17 cellular contexts compared by ENCODE assay signal in genomic region chr9:17520264-17521058, GRCh38. TPM values are rescaled to one million over a fixed set of nuclear protein-coding genes. Genes with fewer than 3 reads are reported as not detected.
A peak's percentile ranks its signal among the peaks of the same experiment; 100 is the strongest.
DNase-seq lines count a peak whose midpoint lies in the region; FAIRE-seq and TF ChIP-seq lines count a peak whose summit lies in the region.
"Had no signal": no experiment of that assay in that cellular context is flagged by ENCODE, and none has a peak within 500 bp of the region (broad histone marks: within the 10 kb centered on the region; RNA-seq: fewer than 3 reads in every experiment).

No MANE protein-coding gene starts in this region.

- no peak for FAIRE-seq in RCC 7860 (lab: Jason Lieb, UNC)
- FAIRE-seq: A204.1, astrocyte had no signal

- peak overlapping the region; percentile 22 for H2AFZ ChIP-seq in fibroblast of lung (ENCODE audit: low read length)
- no peak overlapping the region for H2AFZ ChIP-seq in smooth muscle cell (ENCODE audit: low read depth)

- H3F3A ChIP-seq in smooth muscle cell (ENCODE audit: low read depth): no peaks in the 10 kb centered on the region

- H3K4me1 ChIP-seq in fibroblast of lung (ENCODE audit: control insufficient read depth, extremely low read depth, insufficient read depth, low read length): no peaks in the 10 kb centered on the region
- H3K4me1 ChIP-seq in smooth muscle cell (ENCODE audit: low read depth): peaks cover 7% of the 10 kb centered on the region
- H3K4me1 ChIP-seq: lower lobe of right lung, upper lobe of right lung had no signal

- no peak overlapping the region for H3K4me3 ChIP-seq in fibroblast of lung (replicated peaks in 1 of 4; ENCODE audit: control extremely low read depth in 1 of 4, insufficient read depth in 1 of 4, low read depth in 3 of 4, low read length in 4 of 4)
- peak overlapping the region; percentile 0 for H3K4me3 ChIP-seq in smooth muscle cell
- H3K4me3 ChIP-seq: lower lobe of right lung, upper lobe of right lung had no signal

- H3K9ac ChIP-seq in fibroblast of lung (ENCODE audit: insufficient read depth, low read length) (no peak overlapping the region), smooth muscle cell (ENCODE audit: low read depth) (no peak overlapping the region)

- H3K27me3 ChIP-seq in fibroblast of lung (ENCODE audit: control insufficient read depth, insufficient read depth, low read length) (no peaks in the 10 kb centered on the region), smooth muscle cell (ENCODE audit: low read depth) (peaks cover 26% of the 10 kb centered on the region)
- H3K27me3 ChIP-seq: neutrophil, upper lobe of right lung had no signal

- WGBS in smooth muscle cell (ENCODE audit: low lambda C conversion rate): 90% methylated on average over 5 of the region's 5 CpGs

- no peaks in the 10 kb centered on the region for H3K36me3 ChIP-seq in fibroblast of lung (ENCODE audit: control insufficient read depth, insufficient read depth, low read length)
- no peaks in the 10 kb centered on the region for H3K36me3 ChIP-seq in smooth muscle cell (ENCODE audit: low read depth)
- H3K36me3 ChIP-seq: lower lobe of right lung, neutrophil, upper lobe of right lung had no signal

- TF ChIP-seq CTCF in fibroblast of lung (conservative IDR thresholded peaks at IDR 0.05 in 1 of 2, IDR thresholded peaks at IDR 0.05 in 1 of 2; ENCODE audit: low read depth in 1 of 2, low read length in 2 of 2) (no peak), smooth muscle cell (IDR thresholded peaks at IDR 0.05; ENCODE audit: borderline replicate concordance, insufficient read depth, poor library complexity, severe bottlenecking) (no peak)

- H3K79me2 ChIP-seq in fibroblast of lung (ENCODE audit: control insufficient read depth, insufficient read depth, low read length): no peaks in the 10 kb centered on the region
- no peaks in the 10 kb centered on the region for H3K79me2 ChIP-seq in smooth muscle cell (ENCODE audit: low read depth)

- no peaks in the 10 kb centered on the region for H3K9me3 ChIP-seq in fibroblast of lung (ENCODE audit: control insufficient read depth, insufficient read depth, low read depth, low read length)
- no peaks in the 10 kb centered on the region for H3K9me3 ChIP-seq in smooth muscle cell (replicated peaks; ENCODE audit: low read depth)
- H3K9me3 ChIP-seq: lower lobe of right lung, neutrophil, upper lobe of right lung had no signal

- H3K4me2 ChIP-seq in fibroblast of lung (ENCODE audit: extremely low read depth, insufficient read depth, low read length) (peak overlapping the region; percentile 69), smooth muscle cell (no peak overlapping the region)

- H4K20me1 ChIP-seq in fibroblast of lung (ENCODE audit: control insufficient read depth, extremely low read depth, insufficient read depth, low read length): no peaks in the 10 kb centered on the region
- no peaks in the 10 kb centered on the region for H4K20me1 ChIP-seq in smooth muscle cell (ENCODE audit: low read depth)

- DNase-seq in NCI-H1092 treated with DMSO at 0.1 percent for 48 hours (lab: John Stamatoyannopoulos, UW): peak; percentile 41
- DNase-seq in NCI-H1092 (lab: John Stamatoyannopoulos, UW): no peak
- peak; percentile 76 for DNase-seq in NCI-H82 (lab: John Stamatoyannopoulos, UW)
- DNase-seq in fibroblast of lung (ENCODE audit: low read depth in 2 of 2): no peak
- DNase-seq in smooth muscle cell (lab: John Stamatoyannopoulos, UW; ENCODE audit: unreplicated experiment): no peak
- DNase-seq in stimulated activated CD4-positive, alpha-beta T cell treated with anti-CD3 and anti-CD28 coated beads, Interleukin-4, amount 100 ng/mL, for 4 hours: no peak
- DNase-seq in RCC 7860 (ENCODE audit: low spot score): no peak
- no peak for DNase-seq in NCI-H187 (lab: John Stamatoyannopoulos, UW)
- DNase-seq: activated gamma-delta T cell; CD8-positive, alpha-beta memory T cell; lower lobe of right lung; NCI-H1694 treated with DMSO at 0.1 percent for 48 hours; stimulated activated CD4-positive, alpha-beta T cell treated with anti-CD3 and anti-CD28 coated beads, Interleukin-4, amount 100 ng/mL, for 24 hours; upper lobe of right lung had no signal

- H3K27ac ChIP-seq in fibroblast of lung (ENCODE audit: insufficient read depth, low read length): no peak overlapping the region
- H3K27ac ChIP-seq in smooth muscle cell (ENCODE audit: low read depth): no peak overlapping the region
- H3K27ac ChIP-seq: lower lobe of right lung, neutrophil, upper lobe of right lung had no signal

RNA-seq across cellular contexts. Expression of gene SH3GL2, which starts 58.4 kb away (rescaled TPM):
- total RNA-seq in fibroblast of lung (under 0.01 and 0.17 TPM in 2 replicates), smooth muscle cell (not detected in 2 replicates)
- polyA plus RNA-seq in fibroblast of lung (0.10 TPM in 1 of 2 replicates, not detected in the other), smooth muscle cell (not detected in 2 replicates)
- polyA plus RNA-seq in fibroblast of lung (2012): 0.08 TPM in 1 of 2 replicates, not detected in the other
- polyA minus RNA-seq in fibroblast of lung (ENCODE audit: low replicate concordance): 0.67 TPM in 1 of 2 replicates, not detected in the other
- total RNA-seq: CD8-positive, alpha-beta memory T cell had no signal
- polyA plus RNA-seq: CD8-positive, alpha-beta memory T cell had no signal

Comparison
In these comparisons a context has a peak if more than half of its experiments do, and no peak if none do; other contexts are left out.
1. DNase-seq: peak in NCI-H1092 treated with DMSO at 0.1 percent for 48 hours (single experiment) and NCI-H82 (single experiment); none in NCI-H1092 (single experiment), fibroblast of lung (0 of 2), smooth muscle cell (single experiment), stimulated activated CD4-positive, alpha-beta T cell treated with anti-CD3 and anti-CD28 coated beads, Interleukin-4, amount 100 ng/mL, for 4 hours (0 of 2), RCC 7860 (single experiment) and NCI-H187 (0 of 2).